Comparison of ENCODE assay signal across 13 cellular contexts in genomic region chr3:169659096-169659521, GRCh38. TPM values are rescaled to one million over a fixed set of nuclear protein-coding genes. Genes with fewer than 3 reads are reported as not detected.
DNase-seq lines count a peak whose midpoint lies in the region; ATAC-seq and TF ChIP-seq lines count a peak whose summit lies in the region.
"Had no signal": no experiment of that assay in that cellular context is flagged by ENCODE, and none has a peak within 500 bp of the region (broad histone marks: within the 10 kb centered on the region; RNA-seq: fewer than 3 reads in every experiment).

No MANE protein-coding gene starts in this region.

- no peaks in the 10 kb centered on the region for H3K36me3 ChIP-seq in lung (ENCODE audit: control insufficient read depth in 2 of 2, insufficient read depth in 2 of 2, low read length in 2 of 2)
- H3K36me3 ChIP-seq in subcutaneous abdominal adipose tissue (ENCODE audit: control insufficient read depth in 5 of 5, insufficient read depth in 5 of 5, low read length in 5 of 5), result no peaks in the 10 kb centered on the region
- H3K36me3 ChIP-seq in Peyer's patch, result no peaks in the 10 kb centered on the region

- H3K27me3 ChIP-seq in lung (ENCODE audit: control insufficient read depth, insufficient read depth), result no peaks in the 10 kb centered on the region
- peaks cover 42 to 63% (median 50%) of the 10 kb centered on the region in 5 donors for H3K27me3 ChIP-seq in subcutaneous abdominal adipose tissue (ENCODE audit: control insufficient read depth in 5 of 5, insufficient read depth in 4 of 5, low read length in 5 of 5)
- peaks cover 0 to 38% of the 10 kb centered on the region in 2 donors for H3K27me3 ChIP-seq in Peyer's patch

- no peak overlapping the region for H3K4me3 ChIP-seq in lung
- peak overlapping the region in 3 of 5 donors; percentile 18 to 79 (median 38) for H3K4me3 ChIP-seq in subcutaneous abdominal adipose tissue (ENCODE audit: low read depth in 1 of 5, low read length in 5 of 5)
- H3K4me3 ChIP-seq in Peyer's patch, result no peak overlapping the region

- no peak overlapping the region for H3K27ac Mint-ChIP-seq in activated T-cell treated with anti-CD3 and anti-CD28 coated beads, Interleukin-2, amount 50 U/mL, for 72 hours
- peak overlapping the region; percentile 36 for H3K27ac Mint-ChIP-seq in endothelial cell (ENCODE audit: unreplicated experiment)
- H3K27ac Mint-ChIP-seq in activated T-helper 1 cell treated with anti-CD3 and anti-CD28 coated beads, Interleukin-12 subunit alpha, Interleukin-12 subunit beta, Interleukin-2, Interleukin-4 antibody, amounts not matched to agents 30 ng/mL and 10 ng/mL and 1 ng/mL, durations not matched to agents 14 hours and 24 hours and 36 hours, result no peak overlapping the region

- no peaks in the 10 kb centered on the region for H3K9me3 Mint-ChIP-seq in activated T-cell treated with anti-CD3 and anti-CD28 coated beads, Interleukin-2, amount 50 U/mL, for 72 hours
- H3K9me3 Mint-ChIP-seq in activated T-cell treated with anti-CD3 and anti-CD28 coated beads, Interleukin-2, amount 50 U/mL, for 4 hours, result no peaks in the 10 kb centered on the region
- H3K9me3 Mint-ChIP-seq in endothelial cell (ENCODE audit: unreplicated experiment), result no peaks in the 10 kb centered on the region
- H3K9me3 Mint-ChIP-seq in activated T-helper 1 cell treated with anti-CD3 and anti-CD28 coated beads, Interleukin-12 subunit alpha, Interleukin-12 subunit beta, Interleukin-2, Interleukin-4 antibody, amounts not matched to agents 30 ng/mL and 10 ng/mL and 1 ng/mL, durations not matched to agents 14 hours and 24 hours and 36 hours, result no peaks in the 10 kb centered on the region

- H3K9me3 ChIP-seq in lung (ENCODE audit: control insufficient read depth in 2 of 2, insufficient read depth in 1 of 2, low read length in 1 of 2) (peaks cover 0 to 1% of the 10 kb centered on the region in 2 donors), subcutaneous abdominal adipose tissue (ENCODE audit: control insufficient read depth in 5 of 5, low read length in 5 of 5) (peaks cover 0 to 3% (median 0%) of the 10 kb centered on the region in 5 donors), Peyer's patch (no peaks in the 10 kb centered on the region)

- 21 to 26% methylated on average over 5 of the region's 5 CpGs for WGBS in lung, 2 donors

- no peak for ATAC-seq in activated T-cell treated with anti-CD3 and anti-CD28 coated beads, Interleukin-2, amount 50 U/mL, for 72 hours (replicated peaks in 1 of 2)
- ATAC-seq in activated T-cell treated with anti-CD3 and anti-CD28 coated beads, Interleukin-2, amount 50 U/mL, for 4 hours, result no peak
- ATAC-seq in lung (ENCODE audit: insufficient read depth, low FRiP score) (no peak), HG03378 (IDR thresholded peaks at IDR 0.05; ENCODE audit: unreplicated experiment) (no peak)

- H3K27ac ChIP-seq in lung (ENCODE audit: low read depth in 1 of 2, low read length in 1 of 2) (peak overlapping the region; percentile 56 to 83), subcutaneous abdominal adipose tissue (ENCODE audit: low read depth, low read length) (peak overlapping the region; percentile 75), Peyer's patch (no peak overlapping the region)

- H3K4me3 Mint-ChIP-seq in activated T-cell treated with anti-CD3 and anti-CD28 coated beads, Interleukin-2, amount 50 U/mL, for 72 hours, result peak overlapping the region; percentile 65 to 82
- H3K4me3 Mint-ChIP-seq in activated T-cell treated with anti-CD3 and anti-CD28 coated beads, Interleukin-2, amount 50 U/mL, for 4 hours, result no peak overlapping the region
- peak overlapping the region; percentile 97 for H3K4me3 Mint-ChIP-seq in endothelial cell (ENCODE audit: unreplicated experiment)
- H3K4me3 Mint-ChIP-seq in activated T-helper 1 cell treated with anti-CD3 and anti-CD28 coated beads, Interleukin-12 subunit alpha, Interleukin-12 subunit beta, Interleukin-2, Interleukin-4 antibody, amounts not matched to agents 30 ng/mL and 10 ng/mL and 1 ng/mL, durations not matched to agents 14 hours and 24 hours and 36 hours, result no peak overlapping the region

- no peak overlapping the region for H3K9ac ChIP-seq in subcutaneous abdominal adipose tissue (ENCODE audit: low read length in 5 of 5)

- peaks cover 81% of the 10 kb centered on the region for H3K27me3 Mint-ChIP-seq in activated T-cell treated with anti-CD3 and anti-CD28 coated beads, Interleukin-2, amount 50 U/mL, for 72 hours (ENCODE audit: low read depth)
- peaks cover 74% of the 10 kb centered on the region for H3K27me3 Mint-ChIP-seq in activated T-cell treated with anti-CD3 and anti-CD28 coated beads, Interleukin-2, amount 50 U/mL, for 4 hours (ENCODE audit: low read depth)
- peaks cover 22% of the 10 kb centered on the region for H3K27me3 Mint-ChIP-seq in endothelial cell (ENCODE audit: unreplicated experiment)
- H3K27me3 Mint-ChIP-seq in activated T-helper 1 cell treated with anti-CD3 and anti-CD28 coated beads, Interleukin-12 subunit alpha, Interleukin-12 subunit beta, Interleukin-2, Interleukin-4 antibody, amounts not matched to agents 30 ng/mL and 10 ng/mL and 1 ng/mL, durations not matched to agents 14 hours and 24 hours and 36 hours (ENCODE audit: insufficient read depth), result peaks cover 83% of the 10 kb centered on the region

- TF ChIP-seq POLR2A in Peyer's patch (IDR thresholded peaks at IDR 0.05), result no peak

- peaks cover 45% of the 10 kb centered on the region for H3K4me1 Mint-ChIP-seq in activated T-cell treated with anti-CD3 and anti-CD28 coated beads, Interleukin-2, amount 50 U/mL, for 72 hours (ENCODE audit: low read depth)
- peaks cover 38% of the 10 kb centered on the region for H3K4me1 Mint-ChIP-seq in activated T-cell treated with anti-CD3 and anti-CD28 coated beads, Interleukin-2, amount 50 U/mL, for 4 hours (ENCODE audit: low read depth)
- H3K4me1 Mint-ChIP-seq in endothelial cell (ENCODE audit: unreplicated experiment), result peaks cover 47% of the 10 kb centered on the region
- H3K4me1 Mint-ChIP-seq in activated T-helper 1 cell treated with anti-CD3 and anti-CD28 coated beads, Interleukin-12 subunit alpha, Interleukin-12 subunit beta, Interleukin-2, Interleukin-4 antibody, amounts not matched to agents 30 ng/mL and 10 ng/mL and 1 ng/mL, durations not matched to agents 14 hours and 24 hours and 36 hours (ENCODE audit: low read depth), result peaks cover 43% of the 10 kb centered on the region

- peaks cover 0 to 7% of the 10 kb centered on the region in 2 donors for H3K4me1 ChIP-seq in lung (ENCODE audit: control insufficient read depth in 2 of 2, insufficient read depth in 2 of 2, low read length in 2 of 2)
- H3K4me1 ChIP-seq in subcutaneous abdominal adipose tissue (ENCODE audit: control insufficient read depth in 5 of 5, insufficient read depth in 5 of 5, low read length in 5 of 5), result peaks cover 2 to 56% (median 33%) of the 10 kb centered on the region in 5 donors
- H3K4me1 ChIP-seq in Peyer's patch, result peaks cover 0 to 37% (median 14%) of the 10 kb centered on the region in 4 donors

- intact Hi-C loops in activated T-helper 1 cell treated with anti-CD3 and anti-CD28 coated beads, Interleukin-12 subunit alpha, Interleukin-12 subunit beta, Interleukin-2, Interleukin-4 antibody, amounts not matched to agents 30 ng/mL and 10 ng/mL and 1 ng/mL, durations not matched to agents 14 hours and 24 hours and 36 hours (cut with micrococcal nuclease), result no loop called here

- TF ChIP-seq CTCF in endothelial cell (IDR thresholded peaks at IDR 0.05; ENCODE audit: unreplicated experiment) (no peak), lung (IDR thresholded peaks at IDR 0.05; ENCODE audit: control extremely low read depth, extremely low read depth) (no peak), Peyer's patch (IDR thresholded peaks at IDR 0.05) (no peak)

- H3K36me3 Mint-ChIP-seq in activated T-cell treated with anti-CD3 and anti-CD28 coated beads, Interleukin-2, amount 50 U/mL, for 72 hours (ENCODE audit: insufficient read depth in 2 of 2), result peaks cover 0 to 3% of the 10 kb centered on the region in 2 donors
- no peaks in the 10 kb centered on the region for H3K36me3 Mint-ChIP-seq in activated T-cell treated with anti-CD3 and anti-CD28 coated beads, Interleukin-2, amount 50 U/mL, for 4 hours (ENCODE audit: insufficient read depth)
- peaks cover 29% of the 10 kb centered on the region for H3K36me3 Mint-ChIP-seq in endothelial cell (ENCODE audit: low read depth, unreplicated experiment)
- peaks cover 8% of the 10 kb centered on the region for H3K36me3 Mint-ChIP-seq in activated T-helper 1 cell treated with anti-CD3 and anti-CD28 coated beads, Interleukin-12 subunit alpha, Interleukin-12 subunit beta, Interleukin-2, Interleukin-4 antibody, amounts not matched to agents 30 ng/mL and 10 ng/mL and 1 ng/mL, durations not matched to agents 14 hours and 24 hours and 36 hours (ENCODE audit: low read depth)

- no peak for DNase-seq in activated T-cell treated with anti-CD3 and anti-CD28 coated beads, Interleukin-2, amount 50 U/mL, for 72 hours
- DNase-seq in activated T-cell treated with anti-CD3 and anti-CD28 coated beads, Interleukin-2, amount 50 U/mL, for 4 hours, result no peak
- DNase-seq in endothelial cell (ENCODE audit: low spot score) (peak; percentile 15), lung (ENCODE audit: low spot score) (no peak), Peyer's patch (no peak)
- no peak for DNase-seq in activated T-helper 1 cell treated with anti-CD3 and anti-CD28 coated beads, Interleukin-12 subunit alpha, Interleukin-12 subunit beta, Interleukin-2, Interleukin-4 antibody, amounts not matched to agents 30 ng/mL and 10 ng/mL and 1 ng/mL, durations not matched to agents 14 hours and 24 hours and 36 hours (ENCODE audit: low spot score)
- DNase-seq: activated CD4-positive, alpha-beta T cell treated with anti-CD3 and anti-CD28 coated beads, Interleukin-2, amount 50 U/mL, for 48 hours; GDM1; NCI-H146; nucleus accumbens; stimulated activated CD4-positive, alpha-beta T cell treated with anti-CD3 and anti-CD28 coated beads, Interleukin-2, amount 100 ng/mL, for 24 hours had no signal

RNA-seq across cellular contexts. Expression of gene MECOM, which starts 4.4 kb away (rescaled TPM):
- total RNA-seq in activated T-cell treated with anti-CD3 and anti-CD28 coated beads, Interleukin-2, amount 50 U/mL, for 72 hours, result not detected
- under 1 TPM; 0.24 to 0.40 (median 0.38) TPM for total RNA-seq in activated T-cell treated with anti-CD3 and anti-CD28 coated beads, Interleukin-2, amount 50 U/mL, for 4 hours
- 164 TPM for total RNA-seq in endothelial cell (ENCODE audit: unreplicated experiment)
- 100 to 1,000 TPM in 1 of 2 donors, 10 to 100 TPM in 1; 93.9 to 135 TPM for total RNA-seq in lung
- 10 to 100 TPM; 21.9 to 23.6 TPM for polyA plus RNA-seq in lung
- total RNA-seq in Peyer's patch, result 10 to 100 TPM; 19.1 to 55.4 (median 37.9) TPM
- not detected in 2 replicates for total RNA-seq in activated T-helper 1 cell treated with anti-CD3 and anti-CD28 coated beads, Interleukin-12 subunit alpha, Interleukin-12 subunit beta, Interleukin-2, Interleukin-4 antibody, amounts not matched to agents 30 ng/mL and 10 ng/mL and 1 ng/mL, durations not matched to agents 14 hours and 24 hours and 36 hours

Comparison
In these comparisons a context has a peak if more than half of its experiments do, and no peak if none do; other contexts are left out.
1. H3K4me3 Mint-ChIP-seq: peak in activated T-cell treated with anti-CD3 and anti-CD28 coated beads, Interleukin-2, amount 50 U/mL, for 72 hours (2 of 2) and endothelial cell (single experiment); none in activated T-cell treated with anti-CD3 and anti-CD28 coated beads, Interleukin-2, amount 50 U/mL, for 4 hours (single experiment) and activated T-helper 1 cell treated with anti-CD3 and anti-CD28 coated beads, Interleukin-12 subunit alpha, Interleukin-12 subunit beta, Interleukin-2, Interleukin-4 antibody, amounts not matched to agents 30 ng/mL and 10 ng/mL and 1 ng/mL, durations not matched to agents 14 hours and 24 hours and 36 hours (single experiment).
2. H3K27ac ChIP-seq: peak in lung (2 of 2) and subcutaneous abdominal adipose tissue (single experiment); none in Peyer's patch (0 of 4).
3. H3K4me3 ChIP-seq: peak in subcutaneous abdominal adipose tissue (3 of 5); none in lung (single experiment) and Peyer's patch (0 of 4).
4. RNA of gene MECOM, which starts 4.4 kb away (total RNA-seq): 164 TPM in endothelial cell (single experiment), 93.9 to 135 TPM in lung and 19.1 to 55.4 TPM in Peyer's patch; 0.24 to 0.40 TPM in activated T-cell treated with anti-CD3 and anti-CD28 coated beads, Interleukin-2, amount 50 U/mL, for 4 hours, not detected in activated T-cell treated with anti-CD3 and anti-CD28 coated beads, Interleukin-2, amount 50 U/mL, for 72 hours and not detected in activated T-helper 1 cell treated with anti-CD3 and anti-CD28 coated beads, Interleukin-12 subunit alpha, Interleukin-12 subunit beta, Interleukin-2, Interleukin-4 antibody, amounts not matched to agents 30 ng/mL and 10 ng/mL and 1 ng/mL, durations not matched to agents 14 hours and 24 hours and 36 hours; every median in the first group is over 10 times any median in the second.